8 cellular contexts compared by ENCODE assay signal in genomic region chr1:154863702-154864174, GRCh38. TPM values are rescaled to one million over a fixed set of nuclear protein-coding genes. Genes with fewer than 3 reads are reported as not detected.
A peak's percentile ranks its signal among the peaks of the same experiment; 100 is the strongest.
DNase-seq lines count a peak whose midpoint lies in the region; ATAC-seq and TF ChIP-seq lines count a peak whose summit lies in the region.

No MANE protein-coding gene starts in this region.

- peaks cover 6 to 33% of the 10 kb centered on the region in 2 experiments; a peak in 2 of 4 replicates for H3K4me1 ChIP-seq in SK-N-SH (ENCODE audit: control insufficient read depth in 1 of 2, insufficient read depth in 2 of 2, low read depth in 1 of 2, low read length in 1 of 2)
- H3K4me1 ChIP-seq in endodermal cell (ENCODE audit: control insufficient read depth, insufficient read depth, low read length): peaks cover 20% of the 10 kb centered on the region
- H3K4me1 ChIP-seq in psoas muscle: peaks cover 69% of the 10 kb centered on the region

- no peak overlapping the region for H3K9ac ChIP-seq in SK-N-SH
- no peak overlapping the region for H3K9ac ChIP-seq in endodermal cell (ENCODE audit: extremely low read depth, low read length, poor library complexity, severe bottlenecking)

- H3K9me3 Mint-ChIP-seq in stimulated activated naive CD8-positive, alpha-beta T cell treated with anti-CD3 and anti-CD28 coated beads, Interleukin-15, amount 100 ng/mL, for 72 hours: no peaks in the 10 kb centered on the region
- H3K9me3 Mint-ChIP-seq in endodermal cell: no peaks in the 10 kb centered on the region

- H3K27me3 ChIP-seq in SK-N-SH (ENCODE audit: insufficient read depth) (peaks cover 8% of the 10 kb centered on the region; the same call in 1 of the 2 replicates), endodermal cell (ENCODE audit: control insufficient read depth, insufficient read depth, low read length, poor library complexity, severe bottlenecking) (peaks cover 23% of the 10 kb centered on the region), psoas muscle (ENCODE audit: insufficient read depth in 3 of 3, low read length in 2 of 3) (no peaks in the 10 kb centered on the region)

- TF ChIP-seq CTCF in SK-N-SH (IDR thresholded peaks at IDR 0.05): peak; percentile 53
- peak; percentile 86 for TF ChIP-seq CTCF in endodermal cell (conservative IDR thresholded peaks at IDR 0.05)
- peak; percentile 88 for TF ChIP-seq CTCF in psoas muscle (IDR thresholded peaks at IDR 0.05)

- H3K9me3 ChIP-seq in SK-N-SH (no peaks in the 10 kb centered on the region), endodermal cell (ENCODE audit: control insufficient read depth, low read length) (no peaks in the 10 kb centered on the region), psoas muscle (no peaks in the 10 kb centered on the region)

- H2AFZ ChIP-seq in SK-N-SH (ENCODE audit: low read depth): no peak overlapping the region

- H3K4me3 ChIP-seq in SK-N-SH (ENCODE audit: low read depth in 2 of 2, low read length in 1 of 2) (no peak overlapping the region; a peak in 1 of 4 replicates), endodermal cell (ENCODE audit: low read length) (no peak overlapping the region), psoas muscle (peak overlapping the region; percentile 91)

- peaks cover 4% of the 10 kb centered on the region for H3F3A ChIP-seq in SK-N-SH (replicated peaks; ENCODE audit: insufficient read depth)

- H3K27ac Mint-ChIP-seq in stimulated activated naive CD8-positive, alpha-beta T cell treated with anti-CD3 and anti-CD28 coated beads, Interleukin-15, amount 100 ng/mL, for 72 hours: no peak overlapping the region
- H3K27ac Mint-ChIP-seq in endodermal cell: no peak overlapping the region

- H3K4me2 ChIP-seq in SK-N-SH: no peak overlapping the region

- H4K20me1 ChIP-seq in SK-N-SH (ENCODE audit: insufficient read depth): no peaks in the 10 kb centered on the region

- H3K9me2 ChIP-seq in SK-N-SH: no peaks in the 10 kb centered on the region

- no peak overlapping the region for H3K4me3 Mint-ChIP-seq in stimulated activated naive CD8-positive, alpha-beta T cell treated with anti-CD3 and anti-CD28 coated beads, Interleukin-15, amount 100 ng/mL, for 72 hours
- H3K4me3 Mint-ChIP-seq in endodermal cell: no peak overlapping the region

- TF ChIP-seq EP300 in SK-N-SH (IDR thresholded peaks at IDR 0.05; ENCODE audit: borderline replicate concordance in 1 of 2, low read depth in 1 of 2, low read length in 1 of 2): no peak

- H3K4me1 Mint-ChIP-seq in stimulated activated naive CD8-positive, alpha-beta T cell treated with anti-CD3 and anti-CD28 coated beads, Interleukin-15, amount 100 ng/mL, for 72 hours: peaks cover 46% of the 10 kb centered on the region
- peaks cover 43% of the 10 kb centered on the region for H3K4me1 Mint-ChIP-seq in endodermal cell

- peak; percentile 54 for DNase-seq in stimulated activated naive CD8-positive, alpha-beta T cell treated with anti-CD3 and anti-CD28 coated beads, Interleukin-15, Interleukin-2, amounts not matched to agents 100 U/mL and 50 U/mL, for 24 hours
- no peak for DNase-seq in stimulated activated naive CD8-positive, alpha-beta T cell treated with anti-CD3 and anti-CD28 coated beads, Interleukin-15, amount 100 ng/mL, for 72 hours
- DNase-seq in HT-29 (ENCODE audit: low spot score) (peak; percentile 66), SK-N-SH (peak; percentile 53), endodermal cell (peak; percentile 89), psoas muscle (peak; percentile 80 to 90), NCI-H345 treated with DMSO at 0.1 percent for 48 hours (lab: John Stamatoyannopoulos, UW; ENCODE audit: unreplicated experiment) (no peak)

- no peaks in the 10 kb centered on the region for H3K36me3 Mint-ChIP-seq in endodermal cell (ENCODE audit: low read depth)

- no peak overlapping the region for H3K27ac ChIP-seq in SK-N-SH (ENCODE audit: low read depth in 2 of 2, low read length in 1 of 2)
- H3K27ac ChIP-seq in endodermal cell (ENCODE audit: low read depth, low read length): no peak overlapping the region
- H3K27ac ChIP-seq in psoas muscle: peak overlapping the region; percentile 96

- intact Hi-C loops in psoas muscle (cut with DNase I): no loop called here

- 80% methylated on average over 13 of the region's 13 CpGs for WGBS in SK-N-SH (ENCODE audit: low lambda C conversion rate)
- 69 to 80% methylated on average over 6 to 13 of the region's 13 CpGs for WGBS in endodermal cell (ENCODE audit: insufficient coverage in 1 of 2, insufficient read length in 1 of 2), 2 experiments
- 40 to 58% (median 42%) methylated on average over 13 of the region's 13 CpGs for WGBS in psoas muscle, 3 donors

- H3K36me3 ChIP-seq in SK-N-SH (replicated peaks in 1 of 2; ENCODE audit: control insufficient read depth in 1 of 2, insufficient read depth in 2 of 2, low read length in 1 of 2): no peaks in the 10 kb centered on the region
- H3K36me3 ChIP-seq in endodermal cell (ENCODE audit: control insufficient read depth, insufficient read depth, low read length): no peaks in the 10 kb centered on the region
- H3K36me3 ChIP-seq in psoas muscle (ENCODE audit: insufficient read depth in 1 of 2, low read depth in 1 of 2): no peaks in the 10 kb centered on the region

- H3K79me2 ChIP-seq in SK-N-SH (ENCODE audit: insufficient read depth): no peaks in the 10 kb centered on the region

- POLR2A ChIA-PET in SK-N-SH (lab: Yijun Ruan, JAX): no interaction called here

- CTCF ChIA-PET in SK-N-SH (lab: Yijun Ruan, JAX): interaction anchor here (0.6 to 2.6 kb wide), 5 partner anchors 15 to 383 kb away, joined by 3 to 15 read pairs (median 4); no protein-coding TSS in a partner anchor

- TF ChIP-seq RAD21 in SK-N-SH (IDR thresholded peaks at IDR 0.05; ENCODE audit: low read length): 0 out of 2 replicates have a peak, but pooled peaks have one; percentile 5

- H3K27me3 Mint-ChIP-seq in stimulated activated naive CD8-positive, alpha-beta T cell treated with anti-CD3 and anti-CD28 coated beads, Interleukin-15, amount 100 ng/mL, for 72 hours: peaks cover 60% of the 10 kb centered on the region
- peaks cover 27% of the 10 kb centered on the region for H3K27me3 Mint-ChIP-seq in endodermal cell (ENCODE audit: insufficient read depth)

- ATAC-seq in stimulated activated naive CD8-positive, alpha-beta T cell treated with anti-CD3 and anti-CD28 coated beads, Interleukin-15, Interleukin-2, amounts not matched to agents 100 U/mL and 50 U/mL, for 24 hours: peak; percentile 45
- no peak for ATAC-seq in stimulated activated naive CD8-positive, alpha-beta T cell treated with anti-CD3 and anti-CD28 coated beads, Interleukin-15, amount 100 ng/mL, for 72 hours
- ATAC-seq in psoas muscle (peak; percentile 49 to 61 (median 57)), GM21526 (IDR thresholded peaks at IDR 0.05; ENCODE audit: low FRiP score, unreplicated experiment) (no peak)

TF ChIP-seq in SK-N-SH, 30 proteins besides CTCF, POLR2A, EP300 and RAD21 (continues in another document):
- TF ChIP-seq FOSL2 (IDR thresholded peaks at IDR 0.05; ENCODE audit: borderline replicate concordance, low read depth) (no peak), REST (IDR thresholded peaks at IDR 0.05; ENCODE audit: low read depth, low read length) (no peak), NFIC (IDR thresholded peaks at IDR 0.05; ENCODE audit: borderline replicate concordance) (no peak), PBX3 (IDR thresholded peaks at IDR 0.05) (no peak), SMC3 (IDR thresholded peaks at IDR 0.05; ENCODE audit: low read depth, low read length) (no peak)

RNA-seq across cellular contexts. Expression of gene KCNN3, which starts 6.3 kb away (rescaled TPM):
- not detected in 2 replicates for total RNA-seq in HT-29 (2014; rRNA removed; shearing (Covaris generic))
- 0.10 and 0.16 TPM in 2 replicates for polyA plus RNA-seq in SK-N-SH (2012; rRNA removed)
- 0.09 and 0.13 TPM in 2 replicates for polyA plus RNA-seq in SK-N-SH (2012; cell fraction: cytosol; rRNA removed)
- polyA plus RNA-seq in SK-N-SH (2012; cell fraction: nucleus; rRNA removed): 0.25 and 0.49 TPM in 2 replicates
- under 1 TPM; 0.57 to 0.75 TPM for total RNA-seq in endodermal cell
- polyA plus RNA-seq in endodermal cell (2013, experiment 1 of 2): 4.5 TPM
- 5.8 TPM for polyA plus RNA-seq in endodermal cell (2013, experiment 2 of 2)
- 10 to 100 TPM; 11.8 to 60.9 (median 17.4) TPM for total RNA-seq in psoas muscle
- 1 to 10 TPM; 2.5 to 7.5 (median 3.7) TPM for polyA plus RNA-seq in psoas muscle

Comparison
In these comparisons a context has a peak if more than half of its experiments do, and no peak if none do; other contexts are left out.
1. ATAC-seq: peak in stimulated activated naive CD8-positive, alpha-beta T cell treated with anti-CD3 and anti-CD28 coated beads, Interleukin-15, Interleukin-2, amounts not matched to agents 100 U/mL and 50 U/mL, for 24 hours (single experiment) and psoas muscle (4 of 4); none in stimulated activated naive CD8-positive, alpha-beta T cell treated with anti-CD3 and anti-CD28 coated beads, Interleukin-15, amount 100 ng/mL, for 72 hours (single experiment) and GM21526 (single experiment).
2. DNase-seq: peak in stimulated activated naive CD8-positive, alpha-beta T cell treated with anti-CD3 and anti-CD28 coated beads, Interleukin-15, Interleukin-2, amounts not matched to agents 100 U/mL and 50 U/mL, for 24 hours (single experiment), HT-29 (single experiment), SK-N-SH (single experiment), endodermal cell (single experiment) and psoas muscle (2 of 2); none in stimulated activated naive CD8-positive, alpha-beta T cell treated with anti-CD3 and anti-CD28 coated beads, Interleukin-15, amount 100 ng/mL, for 72 hours (0 of 2) and NCI-H345 treated with DMSO at 0.1 percent for 48 hours (single experiment).
3. RNA of gene KCNN3, which starts 6.3 kb away (total RNA-seq): 11.8 to 60.9 TPM in psoas muscle; 0.57 to 0.75 TPM in endodermal cell and not detected in HT-29; every median in the first group is over 4 times any median in the second.
4. Peak in every context shown above with its lines, with median percentiles within 50 percentile points of each other: CTCF ChIP-seq.